ENCODE assay signal across 8 cellular contexts in genomic region chr11:94544582-94544831, GRCh38. TPM values are rescaled to one million over a fixed set of nuclear protein-coding genes. Genes with fewer than 3 reads are reported as not detected.
A peak's percentile ranks its signal among the peaks of the same experiment; 100 is the strongest.
DNase-seq lines count a peak whose midpoint lies in the region; ATAC-seq and TF ChIP-seq lines count a peak whose summit lies in the region.

No MANE protein-coding gene starts in this region.

- no peaks in the 10 kb centered on the region for H3K9me3 ChIP-seq in body of pancreas

- peaks cover 50% of the 10 kb centered on the region for H3K4me1 ChIP-seq in body of pancreas

- H3K9me3 Mint-ChIP-seq in mesothelial cell of epicardium: no peaks in the 10 kb centered on the region

- no peaks in the 10 kb centered on the region for H3K27me3 ChIP-seq in body of pancreas

- TF ChIP-seq POLR2A in body of pancreas (IDR thresholded peaks at IDR 0.05): no peak

- peak overlapping the region; percentile 91 to 100 (median 96) for H3K27ac ChIP-seq in body of pancreas

- no peaks in the 10 kb centered on the region for H3K36me3 ChIP-seq in body of pancreas (replicated peaks in 1 of 2; ENCODE audit: insufficient read depth in 1 of 2, low read depth in 2 of 2)

- ATAC-seq in GM18870 (IDR thresholded peaks at IDR 0.05; ENCODE audit: unreplicated experiment) (peak; percentile 20), HG03175 (IDR thresholded peaks at IDR 0.05; ENCODE audit: unreplicated experiment) (peak; percentile 1), body of pancreas (peak; percentile 21), GM18861 (IDR thresholded peaks at IDR 0.05; ENCODE audit: unreplicated experiment) (no peak), sciatic nerve (no peak)

- intact Hi-C loops in body of pancreas (cut with DNase I) (no loop called here), sciatic nerve (cut with DNase I) (no loop called here)

- H3K27ac Mint-ChIP-seq in mesothelial cell of epicardium: no peak overlapping the region

- no peak for TF ChIP-seq CTCF in body of pancreas (IDR thresholded peaks at IDR 0.05)
- TF ChIP-seq CTCF in mesothelial cell of epicardium (IDR thresholded peaks at IDR 0.05; ENCODE audit: unreplicated experiment): no peak

- H3K4me1 Mint-ChIP-seq in mesothelial cell of epicardium: peaks cover 48% of the 10 kb centered on the region

- 0% methylated on average over 31 of the region's 32 CpGs; no CpG with 5 or more reads in 1 of the 2 donors for WGBS in body of pancreas, 2 donors

- H3K36me3 Mint-ChIP-seq in mesothelial cell of epicardium: no peaks in the 10 kb centered on the region

- H3K4me3 ChIP-seq in body of pancreas: peak overlapping the region; percentile 65 to 68

- peak overlapping the region; percentile 76 for H3K4me3 Mint-ChIP-seq in mesothelial cell of epicardium

- no peaks in the 10 kb centered on the region for H3K27me3 Mint-ChIP-seq in mesothelial cell of epicardium (ENCODE audit: low read depth)

- peak in 2 of 4 donors; percentile 31 to 42 for DNase-seq in body of pancreas
- no peak for DNase-seq in mesothelial cell of epicardium (ENCODE audit: low spot score in 2 of 2, unreplicated experiment in 2 of 2)
- DNase-seq in hippocampal formation (lab: John Stamatoyannopoulos, UW): no peak
- no peak for DNase-seq in NCI-H446 (lab: John Stamatoyannopoulos, UW)
- DNase-seq in sciatic nerve (ENCODE audit: low spot score): no peak

RNA-seq across cellular contexts. Expression of gene FUT4, which starts 0.8 kb away (rescaled TPM):
- total RNA-seq in body of pancreas: 10 to 100 TPM; 10.5 to 13.5 TPM
- total RNA-seq in mesothelial cell of epicardium: 12.9 to 14.0 TPM (median 12.9 TPM) in 3 replicates
- 7.2 TPM for total RNA-seq in sciatic nerve

RNA-seq across cellular contexts. Expression of gene PIWIL4, which starts 22.7 kb away (rescaled TPM):
- 10 to 100 TPM in 1 of 2 donors, 1 to 10 TPM in 1; 6.5 to 13.2 TPM for total RNA-seq in body of pancreas
- total RNA-seq in mesothelial cell of epicardium: 4.1 to 5.0 TPM (median 4.9 TPM) in 3 replicates
- 7.8 TPM for total RNA-seq in sciatic nerve

RNA-seq across cellular contexts. Expression of gene C11orf97, which starts 32.2 kb away (rescaled TPM):
- total RNA-seq in body of pancreas: not detected
- not detected in 3 replicates for total RNA-seq in mesothelial cell of epicardium
- not detected for total RNA-seq in sciatic nerve

RNA-seq across cellular contexts. Expression of gene ANKRD49, which starts 50.7 kb away (rescaled TPM):
- 10 to 100 TPM; 12.5 to 13.5 TPM for total RNA-seq in body of pancreas
- total RNA-seq in mesothelial cell of epicardium: 16.6 to 18.9 TPM (median 16.6 TPM) in 3 replicates
- total RNA-seq in sciatic nerve: 14.1 TPM

RNA-seq across cellular contexts. Expression of gene MRE11, which starts 50.9 kb away (rescaled TPM):
- total RNA-seq in body of pancreas: 10 to 100 TPM in 1 of 2 donors, 1 to 10 TPM in 1; 9.2 to 18.9 TPM
- 36.4 to 39.4 TPM (median 39.2 TPM) in 3 replicates for total RNA-seq in mesothelial cell of epicardium
- total RNA-seq in sciatic nerve: 30.7 TPM

Comparison
In these comparisons a context has a peak if more than half of its experiments do, and no peak if none do; other contexts are left out.
1. ATAC-seq: peak in GM18870 (single experiment), HG03175 (single experiment) and body of pancreas (single experiment); none in GM18861 (single experiment) and sciatic nerve (single experiment).